3 cellular contexts compared by ENCODE assay signal in the genomic region with DNA sequence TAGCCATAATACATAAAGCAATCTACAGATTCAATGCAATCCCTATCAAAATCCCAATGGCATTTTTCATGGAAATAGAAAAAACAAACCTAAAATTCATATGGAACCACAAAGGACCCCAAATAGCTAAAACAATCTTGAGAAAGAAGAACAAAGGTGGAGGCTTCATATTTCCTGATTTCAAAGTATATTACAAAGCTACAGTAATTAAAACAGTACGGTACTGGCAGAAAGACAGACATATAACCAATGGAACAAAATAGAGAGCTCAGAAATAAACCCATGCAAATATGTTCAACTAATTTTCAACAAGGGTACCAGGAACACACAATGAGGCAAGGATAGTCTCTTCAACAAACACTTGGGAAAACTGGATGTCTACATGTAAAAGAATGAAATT.
TF ChIP-seq lines count a peak whose summit lies in the region.

No MANE protein-coding gene starts in this region.

TF ChIP-seq in A549, 52 proteins besides CTCF, POLR2A, EP300 and RAD21:
- TF ChIP-seq KDM1A (IDR thresholded peaks at IDR 0.05; ENCODE audit: low read depth) (peak; percentile 75; the same call in 1 of the 2 replicates), CHD4 (IDR thresholded peaks at IDR 0.05; ENCODE audit: borderline replicate concordance) (no peak)

TF ChIP-seq in HCT116, 20 proteins besides CTCF, POLR2A, EP300 and RAD21:
- TF ChIP-seq CBX3 (IDR thresholded peaks at IDR 0.05; ENCODE audit: low read depth) (0 out of 2 replicates have a peak, but pooled peaks have one; percentile 27), YY1 (IDR thresholded peaks at IDR 0.05; ENCODE audit: extremely low read depth, insufficient replicate concordance, low read depth, low read length) (no peak)

TF ChIP-seq in K562, 482 proteins besides CTCF, POLR2A, EP300 and RAD21:
- TF ChIP-seq U2AF2 (optimal IDR thresholded peaks at IDR 0.05; ENCODE audit: low read depth, low read length) (no peak), ZNF551 (CRISPR knock-in tag; IDR thresholded peaks at IDR 0.05) (no peak), MAZ (CRISPR knock-in tag; conservative IDR thresholded peaks at IDR 0.05 in 1 of 2, IDR thresholded peaks at IDR 0.05 in 1 of 2) (no peak), RBFOX2 (IDR thresholded peaks at IDR 0.05; ENCODE audit: low read depth, low read length) (no peak), CBX3 (IDR thresholded peaks at IDR 0.05; ENCODE audit: borderline replicate concordance in 1 of 2, low read length in 2 of 2) (peak in 1 of 2 experiments; percentile 39; a peak in 1 of 3 replicates), HNRNPUL1 (IDR thresholded peaks at IDR 0.05; ENCODE audit: low read length) (no peak), ZNF324 (CRISPR knock-in tag; IDR thresholded peaks at IDR 0.05) (no peak), POLR2AphosphoS2 (IDR thresholded peaks at IDR 0.05; ENCODE audit: low read length) (no peak), SMARCA4 (IDR thresholded peaks at IDR 0.05) (no peak), TRIM28 (IDR thresholded peaks at IDR 0.05) (peak; percentile 63; the same call in 1 of the 2 replicates), KLF16 (IDR thresholded peaks at IDR 0.05) (no peak), CBX5 (IDR thresholded peaks at IDR 0.05; ENCODE audit: borderline replicate concordance, low read depth) (no peak), ZNF143 (CRISPR knock-in tag; IDR thresholded peaks at IDR 0.05) (no peak), EHMT2 (IDR thresholded peaks at IDR 0.05) (no peak), MAFF (IDR thresholded peaks at IDR 0.05; ENCODE audit: low read length) (no peak), CHD1 (IDR thresholded peaks at IDR 0.05; ENCODE audit: low read length) (no peak), SMAD1 (IDR thresholded peaks at IDR 0.05; ENCODE audit: low read depth, low read length, partially characterized antibody) (no peak), EWSR1 (IDR thresholded peaks at IDR 0.05; ENCODE audit: borderline replicate concordance, low read depth, partially characterized antibody) (no peak), SPI1 (IDR thresholded peaks at IDR 0.05; ENCODE audit: borderline replicate concordance, low read depth, low read length) (no peak), NCOA4 (IDR thresholded peaks at IDR 0.05; ENCODE audit: partially characterized antibody) (no peak), TAF7 (tag; IDR thresholded peaks at IDR 0.05) (no peak), SRSF9 (IDR thresholded peaks at IDR 0.05; ENCODE audit: borderline replicate concordance, low read depth, low read length) (no peak), RBM25 (IDR thresholded peaks at IDR 0.05; ENCODE audit: low read depth, low read length, severe bottlenecking) (peak; percentile 83), ZNF282 (CRISPR knock-in tag; IDR thresholded peaks at IDR 0.05) (no peak), IRF2 (CRISPR knock-in tag; IDR thresholded peaks at IDR 0.05) (no peak), ARNT (IDR thresholded peaks at IDR 0.05) (0 out of 4 replicates have a peak, but pooled peaks of 1 of the 2 experiments have one; percentile 22), RCOR1 (IDR thresholded peaks at IDR 0.05; ENCODE audit: borderline replicate concordance in 1 of 2, low read depth in 2 of 2, low read length in 2 of 2) (0 out of 4 replicates have a peak, but pooled peaks of 1 of the 2 experiments have one; percentile 29), KLF1 (tag; IDR thresholded peaks at IDR 0.05) (no peak), CREM (IDR thresholded peaks at IDR 0.05; ENCODE audit: low read depth) (no peak)
- TF ChIP-seq, protein P1, sequence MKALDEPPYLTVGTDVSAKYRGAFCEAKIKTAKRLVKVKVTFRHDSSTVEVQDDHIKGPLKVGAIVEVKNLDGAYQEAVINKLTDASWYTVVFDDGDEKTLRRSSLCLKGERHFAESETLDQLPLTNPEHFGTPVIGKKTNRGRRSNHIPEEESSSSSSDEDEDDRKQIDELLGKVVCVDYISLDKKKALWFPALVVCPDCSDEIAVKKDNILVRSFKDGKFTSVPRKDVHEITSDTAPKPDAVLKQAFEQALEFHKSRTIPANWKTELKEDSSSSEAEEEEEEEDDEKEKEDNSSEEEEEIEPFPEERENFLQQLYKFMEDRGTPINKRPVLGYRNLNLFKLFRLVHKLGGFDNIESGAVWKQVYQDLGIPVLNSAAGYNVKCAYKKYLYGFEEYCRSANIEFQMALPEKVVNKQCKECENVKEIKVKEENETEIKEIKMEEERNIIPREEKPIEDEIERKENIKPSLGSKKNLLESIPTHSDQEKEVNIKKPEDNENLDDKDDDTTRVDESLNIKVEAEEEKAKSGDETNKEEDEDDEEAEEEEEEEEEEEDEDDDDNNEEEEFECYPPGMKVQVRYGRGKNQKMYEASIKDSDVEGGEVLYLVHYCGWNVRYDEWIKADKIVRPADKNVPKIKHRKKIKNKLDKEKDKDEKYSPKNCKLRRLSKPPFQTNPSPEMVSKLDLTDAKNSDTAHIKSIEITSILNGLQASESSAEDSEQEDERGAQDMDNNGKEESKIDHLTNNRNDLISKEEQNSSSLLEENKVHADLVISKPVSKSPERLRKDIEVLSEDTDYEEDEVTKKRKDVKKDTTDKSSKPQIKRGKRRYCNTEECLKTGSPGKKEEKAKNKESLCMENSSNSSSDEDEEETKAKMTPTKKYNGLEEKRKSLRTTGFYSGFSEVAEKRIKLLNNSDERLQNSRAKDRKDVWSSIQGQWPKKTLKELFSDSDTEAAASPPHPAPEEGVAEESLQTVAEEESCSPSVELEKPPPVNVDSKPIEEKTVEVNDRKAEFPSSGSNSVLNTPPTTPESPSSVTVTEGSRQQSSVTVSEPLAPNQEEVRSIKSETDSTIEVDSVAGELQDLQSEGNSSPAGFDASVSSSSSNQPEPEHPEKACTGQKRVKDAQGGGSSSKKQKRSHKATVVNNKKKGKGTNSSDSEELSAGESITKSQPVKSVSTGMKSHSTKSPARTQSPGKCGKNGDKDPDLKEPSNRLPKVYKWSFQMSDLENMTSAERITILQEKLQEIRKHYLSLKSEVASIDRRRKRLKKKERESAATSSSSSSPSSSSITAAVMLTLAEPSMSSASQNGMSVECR (CRISPR knock-in tag; IDR thresholded peaks at IDR 0.05) = no peak
- TF ChIP-seq, protein P2, sequence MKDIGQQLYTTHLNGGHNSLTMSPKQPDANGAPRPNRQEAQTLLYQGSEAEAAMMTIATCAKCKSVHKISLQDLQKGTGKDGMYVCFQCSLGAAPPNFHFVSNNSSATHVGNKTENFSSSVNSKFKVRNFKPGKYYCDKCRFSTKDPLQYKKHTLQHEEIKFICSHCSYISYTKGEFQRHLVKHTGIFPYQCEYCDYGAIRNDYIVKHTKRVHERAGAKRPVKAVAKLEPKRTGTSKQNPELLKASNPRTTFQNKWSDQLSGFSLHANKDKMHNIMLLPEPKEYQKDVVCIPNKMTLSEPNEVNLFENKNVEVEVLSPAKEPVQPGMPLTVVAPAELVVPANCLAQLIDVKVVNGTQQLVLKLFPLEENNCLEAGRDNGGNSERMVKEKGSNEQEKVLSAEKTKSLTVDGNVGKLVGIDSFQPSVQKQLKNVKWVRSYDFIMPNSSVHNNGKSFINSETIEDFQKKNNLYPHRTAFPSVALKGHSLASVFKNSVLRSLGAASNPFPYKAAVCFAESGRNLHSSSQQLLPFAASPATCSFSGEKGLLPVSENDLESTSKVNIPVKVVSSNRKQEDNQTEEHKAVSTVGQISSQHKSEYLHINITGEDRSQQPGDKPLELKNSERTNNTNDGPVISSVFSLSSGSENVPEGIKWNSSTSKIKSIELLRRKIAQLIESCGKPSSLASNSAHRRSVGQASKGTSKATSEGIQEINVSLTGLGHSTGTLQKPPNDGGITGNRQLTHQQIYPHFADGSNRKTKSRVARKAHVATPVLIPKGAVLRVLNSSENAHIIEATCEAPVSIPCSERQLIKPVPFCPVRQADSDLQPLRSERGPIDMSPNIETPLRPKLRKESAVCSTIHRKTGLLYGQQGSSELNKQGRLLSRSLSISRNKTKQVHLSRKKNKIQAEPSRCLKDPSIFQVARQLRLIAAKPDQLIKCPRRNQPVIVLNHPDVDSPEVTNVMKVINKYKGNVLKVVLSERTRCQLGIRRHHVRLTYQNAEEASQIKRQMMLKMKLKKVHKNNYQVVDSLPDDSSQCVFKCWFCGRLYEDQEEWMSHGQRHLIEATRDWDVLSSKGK (CRISPR knock-in tag; IDR thresholded peaks at IDR 0.05) = no peak
- TF ChIP-seq, protein P3, sequence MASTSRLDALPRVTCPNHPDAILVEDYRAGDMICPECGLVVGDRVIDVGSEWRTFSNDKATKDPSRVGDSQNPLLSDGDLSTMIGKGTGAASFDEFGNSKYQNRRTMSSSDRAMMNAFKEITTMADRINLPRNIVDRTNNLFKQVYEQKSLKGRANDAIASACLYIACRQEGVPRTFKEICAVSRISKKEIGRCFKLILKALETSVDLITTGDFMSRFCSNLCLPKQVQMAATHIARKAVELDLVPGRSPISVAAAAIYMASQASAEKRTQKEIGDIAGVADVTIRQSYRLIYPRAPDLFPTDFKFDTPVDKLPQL (IDR thresholded peaks at IDR 0.05; ENCODE audit: extremely low read depth, insufficient read length) = no peak
- TF ChIP-seq, protein P4, sequence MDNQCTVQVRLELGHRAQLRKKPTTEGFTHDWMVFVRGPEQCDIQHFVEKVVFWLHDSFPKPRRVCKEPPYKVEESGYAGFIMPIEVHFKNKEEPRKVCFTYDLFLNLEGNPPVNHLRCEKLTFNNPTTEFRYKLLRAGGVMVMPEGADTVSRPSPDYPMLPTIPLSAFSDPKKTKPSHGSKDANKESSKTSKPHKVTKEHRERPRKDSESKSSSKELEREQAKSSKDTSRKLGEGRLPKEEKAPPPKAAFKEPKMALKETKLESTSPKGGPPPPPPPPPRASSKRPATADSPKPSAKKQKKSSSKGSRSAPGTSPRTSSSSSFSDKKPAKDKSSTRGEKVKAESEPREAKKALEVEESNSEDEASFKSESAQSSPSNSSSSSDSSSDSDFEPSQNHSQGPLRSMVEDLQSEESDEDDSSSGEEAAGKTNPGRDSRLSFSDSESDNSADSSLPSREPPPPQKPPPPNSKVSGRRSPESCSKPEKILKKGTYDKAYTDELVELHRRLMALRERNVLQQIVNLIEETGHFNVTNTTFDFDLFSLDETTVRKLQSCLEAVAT (IDR thresholded peaks at IDR 0.05) = no peak
- TF ChIP-seq, protein P5, sequence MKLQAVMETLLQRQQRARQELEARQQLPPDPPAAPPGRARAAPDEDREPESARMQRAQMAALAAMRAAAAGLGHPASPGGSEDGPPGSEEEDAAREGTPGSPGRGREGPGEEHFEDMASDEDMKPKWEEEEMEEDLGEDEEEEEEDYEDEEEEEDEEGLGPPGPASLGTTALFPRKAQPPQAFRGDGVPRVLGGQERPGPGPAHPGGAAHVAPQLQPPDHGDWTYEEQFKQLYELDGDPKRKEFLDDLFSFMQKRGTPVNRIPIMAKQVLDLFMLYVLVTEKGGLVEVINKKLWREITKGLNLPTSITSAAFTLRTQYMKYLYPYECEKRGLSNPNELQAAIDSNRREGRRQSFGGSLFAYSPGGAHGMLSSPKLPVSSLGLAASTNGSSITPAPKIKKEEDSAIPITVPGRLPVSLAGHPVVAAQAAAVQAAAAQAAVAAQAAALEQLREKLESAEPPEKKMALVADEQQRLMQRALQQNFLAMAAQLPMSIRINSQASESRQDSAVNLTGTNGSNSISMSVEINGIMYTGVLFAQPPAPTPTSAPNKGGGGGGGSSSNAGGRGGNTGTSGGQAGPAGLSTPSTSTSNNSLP (IDR thresholded peaks at IDR 0.05; ENCODE audit: borderline replicate concordance, low read depth, low read length) = no peak
- TF ChIP-seq, protein P6, sequence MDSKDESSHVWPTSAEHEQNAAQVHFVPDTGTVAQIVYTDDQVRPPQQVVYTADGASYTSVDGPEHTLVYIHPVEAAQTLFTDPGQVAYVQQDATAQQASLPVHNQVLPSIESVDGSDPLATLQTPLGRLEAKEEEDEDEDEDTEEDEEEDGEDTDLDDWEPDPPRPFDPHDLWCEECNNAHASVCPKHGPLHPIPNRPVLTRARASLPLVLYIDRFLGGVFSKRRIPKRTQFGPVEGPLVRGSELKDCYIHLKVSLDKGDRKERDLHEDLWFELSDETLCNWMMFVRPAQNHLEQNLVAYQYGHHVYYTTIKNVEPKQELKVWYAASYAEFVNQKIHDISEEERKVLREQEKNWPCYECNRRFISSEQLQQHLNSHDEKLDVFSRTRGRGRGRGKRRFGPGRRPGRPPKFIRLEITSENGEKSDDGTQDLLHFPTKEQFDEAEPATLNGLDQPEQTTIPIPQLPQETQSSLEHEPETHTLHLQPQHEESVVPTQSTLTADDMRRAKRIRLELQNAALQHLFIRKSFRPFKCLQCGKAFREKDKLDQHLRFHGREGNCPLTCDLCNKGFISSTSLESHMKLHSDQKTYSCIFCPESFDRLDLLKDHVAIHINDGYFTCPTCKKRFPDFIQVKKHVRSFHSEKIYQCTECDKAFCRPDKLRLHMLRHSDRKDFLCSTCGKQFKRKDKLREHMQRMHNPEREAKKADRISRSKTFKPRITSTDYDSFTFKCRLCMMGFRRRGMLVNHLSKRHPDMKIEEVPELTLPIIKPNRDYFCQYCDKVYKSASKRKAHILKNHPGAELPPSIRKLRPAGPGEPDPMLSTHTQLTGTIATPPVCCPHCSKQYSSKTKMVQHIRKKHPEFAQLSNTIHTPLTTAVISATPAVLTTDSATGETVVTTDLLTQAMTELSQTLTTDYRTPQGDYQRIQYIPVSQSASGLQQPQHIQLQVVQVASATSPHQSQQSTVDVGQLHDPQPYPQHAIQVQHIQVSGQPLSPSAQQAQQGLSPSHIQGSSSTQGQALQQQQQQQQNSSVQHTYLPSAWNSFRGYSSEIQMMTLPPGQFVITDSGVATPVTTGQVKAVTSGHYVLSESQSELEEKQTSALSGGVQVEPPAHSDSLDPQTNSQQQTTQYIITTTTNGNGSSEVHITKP (IDR thresholded peaks at IDR 0.05; ENCODE audit: partially characterized antibody) = no peak
- TF ChIP-seq, protein P7, sequence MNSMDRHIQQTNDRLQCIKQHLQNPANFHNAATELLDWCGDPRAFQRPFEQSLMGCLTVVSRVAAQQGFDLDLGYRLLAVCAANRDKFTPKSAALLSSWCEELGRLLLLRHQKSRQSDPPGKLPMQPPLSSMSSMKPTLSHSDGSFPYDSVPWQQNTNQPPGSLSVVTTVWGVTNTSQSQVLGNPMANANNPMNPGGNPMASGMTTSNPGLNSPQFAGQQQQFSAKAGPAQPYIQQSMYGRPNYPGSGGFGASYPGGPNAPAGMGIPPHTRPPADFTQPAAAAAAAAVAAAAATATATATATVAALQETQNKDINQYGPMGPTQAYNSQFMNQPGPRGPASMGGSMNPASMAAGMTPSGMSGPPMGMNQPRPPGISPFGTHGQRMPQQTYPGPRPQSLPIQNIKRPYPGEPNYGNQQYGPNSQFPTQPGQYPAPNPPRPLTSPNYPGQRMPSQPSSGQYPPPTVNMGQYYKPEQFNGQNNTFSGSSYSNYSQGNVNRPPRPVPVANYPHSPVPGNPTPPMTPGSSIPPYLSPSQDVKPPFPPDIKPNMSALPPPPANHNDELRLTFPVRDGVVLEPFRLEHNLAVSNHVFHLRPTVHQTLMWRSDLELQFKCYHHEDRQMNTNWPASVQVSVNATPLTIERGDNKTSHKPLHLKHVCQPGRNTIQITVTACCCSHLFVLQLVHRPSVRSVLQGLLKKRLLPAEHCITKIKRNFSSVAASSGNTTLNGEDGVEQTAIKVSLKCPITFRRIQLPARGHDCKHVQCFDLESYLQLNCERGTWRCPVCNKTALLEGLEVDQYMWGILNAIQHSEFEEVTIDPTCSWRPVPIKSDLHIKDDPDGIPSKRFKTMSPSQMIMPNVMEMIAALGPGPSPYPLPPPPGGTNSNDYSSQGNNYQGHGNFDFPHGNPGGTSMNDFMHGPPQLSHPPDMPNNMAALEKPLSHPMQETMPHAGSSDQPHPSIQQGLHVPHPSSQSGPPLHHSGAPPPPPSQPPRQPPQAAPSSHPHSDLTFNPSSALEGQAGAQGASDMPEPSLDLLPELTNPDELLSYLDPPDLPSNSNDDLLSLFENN (IDR thresholded peaks at IDR 0.05; ENCODE audit: low read depth in 2 of 2, low read length in 2 of 2) = no peak
